ENCODE assay signal across 11 cellular contexts in genomic region chr4:10173754-10174749, GRCh38. TPM values are rescaled to one million over a fixed set of nuclear protein-coding genes. Genes with fewer than 3 reads are reported as not detected.
DNase-seq lines count a peak whose midpoint lies in the region; ATAC-seq, FAIRE-seq and TF ChIP-seq lines count a peak whose summit lies in the region.
"Had no signal": no experiment of that assay in that cellular context is flagged by ENCODE, and none has a peak within 500 bp of the region (broad histone marks: within the 10 kb centered on the region; RNA-seq: fewer than 3 reads in every experiment).

No MANE protein-coding gene starts in this region.

- no peaks in the 10 kb centered on the region for H3K27me3 ChIP-seq in skeletal muscle satellite cell (ENCODE audit: control insufficient read depth, insufficient read depth, low read length)
- H3K27me3 ChIP-seq: ascending aorta had no signal

- H3K4me3 ChIP-seq in kidney (ENCODE audit: low read length in 2 of 2) = no peak overlapping the region
- H3K4me3 ChIP-seq in skeletal muscle satellite cell (ENCODE audit: low read length) = no peak overlapping the region
- no peak overlapping the region for H3K4me3 ChIP-seq in foreskin fibroblast (ENCODE audit: low read depth in 1 of 2, low read length in 2 of 2)
- H3K4me3 ChIP-seq: ascending aorta had no signal

- H3K4me2 ChIP-seq in skeletal muscle satellite cell (ENCODE audit: low read length) = peak overlapping the region; percentile 37

- DNase-seq in HUDEP-2 (lab: John Stamatoyannopoulos, UW; ENCODE audit: unreplicated experiment in 76 of 76) = peak in 73 of 76 experiments; percentile 12 to 86 (median 69)
- DNase-seq in kidney = no peak
- DNase-seq in WTC11 (ENCODE audit: low spot score) = no peak
- DNase-seq in ecto neural progenitor cell (ENCODE audit: low spot score) = no peak
- DNase-seq in foreskin fibroblast = no peak
- DNase-seq in NK-92 treated with Interleukin-12 subunit alpha and Interleukin-12 subunit beta, amount 100 ng/mL, for 24 hours (lab: John Stamatoyannopoulos, UW) = no peak
- DNase-seq: activated CD8-positive, alpha-beta memory T cell treated with anti-CD3 and anti-CD28 coated beads, Interleukin-2, amount 50 U/mL, for 4 hours; CD4-positive, alpha-beta memory T cell had no signal

- POLR2A ChIA-PET in WTC11 (lab: Charles Lee) = no interaction called here

- H3K4me1 Mint-ChIP-seq in WTC11 = peaks cover 16% of the 10 kb centered on the region
- H3K4me1 Mint-ChIP-seq: CD4-positive, alpha-beta memory T cell had no signal

- H3K27ac Mint-ChIP-seq in WTC11 = no peak overlapping the region
- H3K27ac Mint-ChIP-seq: CD4-positive, alpha-beta memory T cell had no signal

- no peak overlapping the region for H3K9ac ChIP-seq in kidney (ENCODE audit: low read length in 2 of 2)
- H3K9ac ChIP-seq in skeletal muscle satellite cell (ENCODE audit: low read depth, low read length) = peak overlapping the region; percentile 35

- H3K4me1 ChIP-seq in kidney (ENCODE audit: control insufficient read depth in 1 of 2, insufficient read depth in 1 of 2, low read depth in 1 of 2, low read length in 2 of 2) (peaks cover 0 to 16% of the 10 kb centered on the region in 2 donors), skeletal muscle satellite cell (ENCODE audit: control insufficient read depth, insufficient read depth, low read length) (peaks cover 29% of the 10 kb centered on the region)

- no peak overlapping the region for H3K4me3 Mint-ChIP-seq in WTC11
- H3K4me3 Mint-ChIP-seq: CD4-positive, alpha-beta memory T cell had no signal

- FAIRE-seq in kidney (lab: Jason Lieb, UNC) = no peak

- no peak for ATAC-seq in WTC11

- intact Hi-C loops in kidney (cut with DNase I) = no loop called here

- no peaks in the 10 kb centered on the region; the same call in 1 of the 2 replicates for H3K36me3 Mint-ChIP-seq in WTC11
- H3K36me3 Mint-ChIP-seq: CD4-positive, alpha-beta memory T cell had no signal

- TF ChIP-seq CTCF in VCaP (conservative IDR thresholded peaks at IDR 0.05) = no peak
- no peak for TF ChIP-seq CTCF in kidney (IDR thresholded peaks at IDR 0.05; ENCODE audit: borderline replicate concordance, extremely low read depth, insufficient read depth)
- TF ChIP-seq CTCF in WTC11 (IDR thresholded peaks at IDR 0.05) = no peak
- TF ChIP-seq CTCF in foreskin fibroblast (IDR thresholded peaks at IDR 0.05; ENCODE audit: low read depth, low read length) = no peak

- H3K27me3 Mint-ChIP-seq in WTC11 (ENCODE audit: low read depth) = peaks cover 6% of the 10 kb centered on the region

- H3K9me3 Mint-ChIP-seq in WTC11 = peaks cover 28% of the 10 kb centered on the region
- H3K9me3 Mint-ChIP-seq: CD4-positive, alpha-beta memory T cell had no signal

- CTCF ChIA-PET in WTC11 (lab: Charles Lee) = interaction anchor here (1.3 to 3.7 kb wide), 3 partner anchors 9 to 363 kb away, joined by 3 to 18 read pairs (median 13); no protein-coding TSS in a partner anchor

- H3K27ac ChIP-seq in VCaP = peak overlapping the region; percentile 99
- peak overlapping the region; percentile 2 to 55 for H3K27ac ChIP-seq in kidney (ENCODE audit: low read depth in 2 of 2, low read length in 2 of 2)

- no peaks in the 10 kb centered on the region for H3K36me3 ChIP-seq in kidney (ENCODE audit: control insufficient read depth in 1 of 2, insufficient read depth in 2 of 2, low read length in 2 of 2)
- H3K36me3 ChIP-seq in skeletal muscle satellite cell (ENCODE audit: insufficient read depth, low read length) = no peaks in the 10 kb centered on the region
- H3K36me3 ChIP-seq: ascending aorta had no signal

- H3K9me3 ChIP-seq in kidney (ENCODE audit: control insufficient read depth in 1 of 2, low read length in 2 of 2) (no peaks in the 10 kb centered on the region), skeletal muscle satellite cell (replicated peaks; ENCODE audit: low read length) (no peaks in the 10 kb centered on the region)
- H3K9me3 ChIP-seq: ascending aorta had no signal

TF ChIP-seq in WTC11, 78 proteins besides CTCF, POLR2A, EP300 and RAD21:
- TF ChIP-seq TP53 (CRISPR knock-in tag; IDR thresholded peaks at IDR 0.05) (no peak), ZNF317 (CRISPR knock-in tag; IDR thresholded peaks at IDR 0.05; ENCODE audit: borderline replicate concordance, low read depth) (no peak), ZSCAN18 (CRISPR knock-in tag; IDR thresholded peaks at IDR 0.05) (no peak), ZBTB43 (CRISPR knock-in tag; IDR thresholded peaks at IDR 0.05) (no peak), ZNF532 (CRISPR knock-in tag; IDR thresholded peaks at IDR 0.05; ENCODE audit: borderline replicate concordance) (no peak), ETV6 (CRISPR knock-in tag; IDR thresholded peaks at IDR 0.05) (no peak), CBFB (CRISPR knock-in tag; IDR thresholded peaks at IDR 0.05; ENCODE audit: low read depth) (no peak), ZBTB21 (CRISPR knock-in tag; IDR thresholded peaks at IDR 0.05; ENCODE audit: borderline replicate concordance) (no peak), ATF6 (CRISPR knock-in tag; IDR thresholded peaks at IDR 0.05) (no peak), GABPB1 (CRISPR knock-in tag; IDR thresholded peaks at IDR 0.05) (no peak)
TF ChIP-seq in WTC11: peak in this region for 0.

RNA-seq across cellular contexts. Expression of gene WDR1, which starts 57.5 kb away (rescaled TPM):
- total RNA-seq in kidney (313 TPM), WTC11 (2021) (288 to 306 TPM (median 288 TPM) in 3 replicates)
- 176 TPM for polyA plus RNA-seq in kidney (ENCODE audit: insufficient read depth, low read depth, low replicate concordance)
- total RNA-seq in skeletal muscle satellite cell (2012; rRNA removed) = 277 and 319 TPM in 2 replicates

Comparison
In these comparisons a context has a peak if more than half of its experiments do, and no peak if none do; other contexts are left out.
1. DNase-seq: peak in HUDEP-2 (73 of 76); none in kidney (single experiment), WTC11 (single experiment), ecto neural progenitor cell (single experiment), foreskin fibroblast (0 of 2) and NK-92 treated with Interleukin-12 subunit alpha and Interleukin-12 subunit beta, amount 100 ng/mL, for 24 hours (single experiment).